Comparison of ENCODE assay signal across 14 cellular contexts in genomic region chr7:154837622-154838021, GRCh38.
DNase-seq lines count a peak whose midpoint lies in the region; ATAC-seq lines count a peak whose summit lies in the region.
"Had no signal": no experiment of that assay in that cellular context is flagged by ENCODE, and none has a peak within 500 bp of the region (broad histone marks: within the 10 kb centered on the region; RNA-seq: fewer than 3 reads in every experiment).

No MANE protein-coding gene starts in this region.

- no peaks in the 10 kb centered on the region for H3K4me1 Mint-ChIP-seq in activated CD8-positive, alpha-beta memory T cell treated with anti-CD3 and anti-CD28 coated beads, Interleukin-2, amount 10 ng/mL, durations not matched to agents 7 days and 5 days
- no peaks in the 10 kb centered on the region for H3K4me1 Mint-ChIP-seq in activated naive CD8-positive, alpha-beta T cell treated with anti-CD3 and anti-CD28 coated beads, Interleukin-2, amount 50 U/mL, for 24 hours

- H3K4me3 Mint-ChIP-seq in activated CD8-positive, alpha-beta memory T cell treated with anti-CD3 and anti-CD28 coated beads, Interleukin-2, amount 10 ng/mL, durations not matched to agents 7 days and 5 days: no peak overlapping the region
- no peak overlapping the region for H3K4me3 Mint-ChIP-seq in activated naive CD8-positive, alpha-beta T cell treated with anti-CD3 and anti-CD28 coated beads, Interleukin-2, amount 50 U/mL, for 24 hours
- H3K4me3 Mint-ChIP-seq: stimulated activated naive CD8-positive, alpha-beta T cell treated with anti-CD3 and anti-CD28 coated beads, Interleukin-15, Interleukin-2, amounts not matched to agents 100 ng/mL and 50 ng/mL, for 24 hours had no signal

- peak; percentile 93 for ATAC-seq in GM18867 (IDR thresholded peaks at IDR 0.05; ENCODE audit: unreplicated experiment)
- ATAC-seq in GM21423 (IDR thresholded peaks at IDR 0.05; ENCODE audit: unreplicated experiment): peak; percentile 99
- peak; percentile 97 for ATAC-seq in HG02981 (IDR thresholded peaks at IDR 0.05; ENCODE audit: unreplicated experiment)
- peak; percentile 95 for ATAC-seq in HG03575 (IDR thresholded peaks at IDR 0.05; ENCODE audit: extremely low read depth, insufficient number of reproducible peaks, low FRiP score, unreplicated experiment)
- no peak for ATAC-seq in activated CD8-positive, alpha-beta memory T cell treated with anti-CD3 and anti-CD28 coated beads, Interleukin-2, amount 10 ng/mL, durations not matched to agents 7 days and 5 days
- ATAC-seq in activated naive CD8-positive, alpha-beta T cell treated with anti-CD3 and anti-CD28 coated beads, Interleukin-2, amount 50 U/mL, for 24 hours: no peak

- peaks cover 11% of the 10 kb centered on the region for H3K27me3 Mint-ChIP-seq in activated CD8-positive, alpha-beta memory T cell treated with anti-CD3 and anti-CD28 coated beads, Interleukin-2, amount 10 ng/mL, durations not matched to agents 7 days and 5 days
- peaks cover 12% of the 10 kb centered on the region for H3K27me3 Mint-ChIP-seq in activated naive CD8-positive, alpha-beta T cell treated with anti-CD3 and anti-CD28 coated beads, Interleukin-2, amount 50 U/mL, for 24 hours

- H3K36me3 Mint-ChIP-seq in activated CD8-positive, alpha-beta memory T cell treated with anti-CD3 and anti-CD28 coated beads, Interleukin-2, amount 10 ng/mL, durations not matched to agents 7 days and 5 days: no peaks in the 10 kb centered on the region
- H3K36me3 Mint-ChIP-seq in activated naive CD8-positive, alpha-beta T cell treated with anti-CD3 and anti-CD28 coated beads, Interleukin-2, amount 50 U/mL, for 24 hours (ENCODE audit: low read depth): no peaks in the 10 kb centered on the region

- CTCF ChIA-PET in activated CD8-positive, alpha-beta memory T cell treated with anti-CD3 and anti-CD28 coated beads, Interleukin-2, amount 10 ng/mL, durations not matched to agents 7 days and 5 days (lab: Charles Lee): no interaction called here

- H3K27ac Mint-ChIP-seq in activated CD8-positive, alpha-beta memory T cell treated with anti-CD3 and anti-CD28 coated beads, Interleukin-2, amount 10 ng/mL, durations not matched to agents 7 days and 5 days: no peak overlapping the region
- H3K27ac Mint-ChIP-seq in activated naive CD8-positive, alpha-beta T cell treated with anti-CD3 and anti-CD28 coated beads, Interleukin-2, amount 50 U/mL, for 24 hours: no peak overlapping the region
- H3K27ac Mint-ChIP-seq: stimulated activated naive CD8-positive, alpha-beta T cell treated with anti-CD3 and anti-CD28 coated beads, Interleukin-15, Interleukin-2, amounts not matched to agents 100 ng/mL and 50 ng/mL, for 24 hours had no signal

- DNase-seq in retina (no peak), dedifferentiated amniotic fluid mesenchymal stem cell (ENCODE audit: extremely low spot score) (no peak)
- no peak for DNase-seq in activated CD8-positive, alpha-beta memory T cell treated with anti-CD3 and anti-CD28 coated beads, Interleukin-2, amount 10 ng/mL, durations not matched to agents 7 days and 5 days
- no peak for DNase-seq in activated naive CD8-positive, alpha-beta T cell treated with anti-CD3 and anti-CD28 coated beads, Interleukin-2, amount 50 U/mL, for 24 hours
- DNase-seq: activated CD4-positive, alpha-beta T cell treated with anti-CD3 and anti-CD28 coated beads, Interleukin-2, amount 50 U/mL, for 1 hour; activated effector memory CD4-positive, alpha-beta T cell treated with anti-CD3 and anti-CD28 coated beads, Interleukin-2, amount 50 U/mL, for 16 hours; AML-193; MG63; stimulated activated CD4-positive, alpha-beta T cell treated with anti-CD3 and anti-CD28 coated beads, Interleukin-2, amount 100 ng/mL, for 48 hours had no signal

- H3K9me3 Mint-ChIP-seq in activated CD8-positive, alpha-beta memory T cell treated with anti-CD3 and anti-CD28 coated beads, Interleukin-2, amount 10 ng/mL, durations not matched to agents 7 days and 5 days (ENCODE audit: low read depth): peaks cover 5% of the 10 kb centered on the region
- no peaks in the 10 kb centered on the region for H3K9me3 Mint-ChIP-seq in activated naive CD8-positive, alpha-beta T cell treated with anti-CD3 and anti-CD28 coated beads, Interleukin-2, amount 50 U/mL, for 24 hours

Comparison
In these comparisons a context has a peak if more than half of its experiments do, and no peak if none do; other contexts are left out.
1. ATAC-seq: peak in GM18867 (single experiment), GM21423 (single experiment), HG02981 (single experiment) and HG03575 (single experiment); none in activated CD8-positive, alpha-beta memory T cell treated with anti-CD3 and anti-CD28 coated beads, Interleukin-2, amount 10 ng/mL, durations not matched to agents 7 days and 5 days (single experiment) and activated naive CD8-positive, alpha-beta T cell treated with anti-CD3 and anti-CD28 coated beads, Interleukin-2, amount 50 U/mL, for 24 hours (single experiment).